ENCODE assay signal across 33 cellular contexts in genomic region chr2:128287780-128288735, GRCh38. TPM values are rescaled to one million over a fixed set of nuclear protein-coding genes. Genes with fewer than 3 reads are reported as not detected.
DNase-seq lines count a peak whose midpoint lies in the region; ATAC-seq, FAIRE-seq and TF ChIP-seq lines count a peak whose summit lies in the region.
"Had no signal": no experiment of that assay in that cellular context is flagged by ENCODE, and none has a peak within 500 bp of the region (broad histone marks: within the 10 kb centered on the region; RNA-seq: fewer than 3 reads in every experiment).

No MANE protein-coding gene starts in this region.

- no peaks in the 10 kb centered on the region for H3K27me3 Mint-ChIP-seq in chondrocyte (ENCODE audit: low read depth)
- H3K27me3 Mint-ChIP-seq: activated naive CD8-positive, alpha-beta T cell; naive B cell had no signal

- peaks cover 2% of the 10 kb centered on the region for H3K4me1 Mint-ChIP-seq in chondrocyte (ENCODE audit: low read depth)

- H3K9me3 Mint-ChIP-seq in chondrocyte (ENCODE audit: low read depth), result peaks cover 5% of the 10 kb centered on the region
- H3K9me3 Mint-ChIP-seq: CD8-positive, alpha-beta T cell; naive B cell had no signal

- H3K9me3 ChIP-seq in heart left ventricle (no peaks in the 10 kb centered on the region), right atrium auricular region (no peaks in the 10 kb centered on the region), mucosa of descending colon (no peaks in the 10 kb centered on the region), vagina (no peaks in the 10 kb centered on the region), MG63 (no peaks in the 10 kb centered on the region)
- H3K9me3 ChIP-seq: A549, colonic mucosa, left lung, Peyer's patch, upper lobe of right lung had no signal

- FAIRE-seq in GM12892 (lab: Jason Lieb, UNC), result no peak
- FAIRE-seq: A549, bronchial epithelial cell, GM18507, small intestine had no signal

- 90 to 96% (median 92%) methylated on average over 15 to 23 of the region's 23 CpGs for WGBS in heart left ventricle, 4 donors

- no peak overlapping the region for H3K27ac Mint-ChIP-seq in chondrocyte (ENCODE audit: unreplicated experiment)
- H3K27ac Mint-ChIP-seq: activated naive CD8-positive, alpha-beta T cell; CD8-positive, alpha-beta T cell had no signal

- H3K27ac ChIP-seq in heart left ventricle (no peak overlapping the region), right atrium auricular region (no peak overlapping the region), vagina (no peak overlapping the region)
- H3K27ac ChIP-seq: A549, colonic mucosa, epithelial cell of prostate, left lung, Peyer's patch, upper lobe of right lung had no signal

- H3K36me3 Mint-ChIP-seq in chondrocyte (ENCODE audit: low read depth), result peaks cover 2% of the 10 kb centered on the region
- H3K36me3 Mint-ChIP-seq: activated naive CD8-positive, alpha-beta T cell; CD8-positive, alpha-beta T cell; naive B cell had no signal

- DNase-seq in heart left ventricle, result peak in 3 of 5 donors; percentile 11 to 44 (median 20)
- DNase-seq in right atrium auricular region (ENCODE audit: low spot score), result no peak
- DNase-seq in chondrocyte (ENCODE audit: low spot score), result peak; percentile 75
- DNase-seq in mucosa of descending colon, result peak in 2 of 3 donors; percentile 10 to 27
- DNase-seq in GM12892 (ENCODE audit: insufficient read length), result no peak
- no peak for DNase-seq in COR-L47 (lab: John Stamatoyannopoulos, UW)
- DNase-seq in vagina (ENCODE audit: extremely low spot score in 2 of 2), result no peak
- DNase-seq in MG63, result no peak
- DNase-seq: activated CD4-positive, alpha-beta T cell treated with anti-CD3 and anti-CD28 coated beads for 48 hours; activated CD8-positive, alpha-beta memory T cell treated with anti-CD3 and anti-CD28 coated beads for 24 hours; AML-193; anterior cingulate cortex; CD8-positive, alpha-beta T cell; colonic mucosa; effector CD8-positive, alpha-beta T cell; GOT3; MV-4-11; naive B cell; NCI-H1694; NCI-H446; NCI-H748 treated with DMSO at 0.1 percent for 48 hours; nucleus accumbens; Peyer's patch; small intestine; stimulated activated naive CD4-positive, alpha-beta T cell; T-helper 9 cell; upper lobe of right lung had no signal

- intact Hi-C loops in heart left ventricle (cut with DNase I) (no loop called here), mucosa of descending colon (cut with DNase I, micrococcal nuclease) (no loop called here), vagina (cut with DNase I) (no loop called here)

- no peak for TF ChIP-seq POLR2A in heart left ventricle (IDR thresholded peaks at IDR 0.05)
- TF ChIP-seq POLR2A in GM12892 (IDR thresholded peaks at IDR 0.05; ENCODE audit: low read depth, low read length), result no peak
- TF ChIP-seq POLR2A in vagina (IDR thresholded peaks at IDR 0.05), result no peak

- no peak overlapping the region for H3K4me3 Mint-ChIP-seq in chondrocyte (ENCODE audit: unreplicated experiment)
- H3K4me3 Mint-ChIP-seq: activated naive CD8-positive, alpha-beta T cell; CD8-positive, alpha-beta T cell had no signal

- peaks cover 0 to 65% (median 22%) of the 10 kb centered on the region in 12 donors for H3K4me1 ChIP-seq in heart left ventricle
- peaks cover 0 to 25% of the 10 kb centered on the region in 2 donors for H3K4me1 ChIP-seq in right atrium auricular region
- H3K4me1 ChIP-seq in mucosa of descending colon (ENCODE audit: low read depth), result no peaks in the 10 kb centered on the region
- peaks cover 69% of the 10 kb centered on the region for H3K4me1 ChIP-seq in vagina
- H3K4me1 ChIP-seq: A549, colonic mucosa had no signal

- ATAC-seq in heart left ventricle (no peak), mucosa of descending colon (no peak)
- ATAC-seq: A549; CD8-positive, alpha-beta T cell; left lung; upper lobe of right lung had no signal

- TF ChIP-seq CTCF in heart left ventricle (IDR thresholded peaks at IDR 0.05) (no peak), right atrium auricular region (IDR thresholded peaks at IDR 0.05) (no peak), chondrocyte (IDR thresholded peaks at IDR 0.05) (no peak), mucosa of descending colon (IDR thresholded peaks at IDR 0.05) (no peak), vagina (IDR thresholded peaks at IDR 0.05) (no peak)

- H3K36me3 ChIP-seq in heart left ventricle (peaks cover 0 to 3% (median 0%) of the 10 kb centered on the region in 9 donors), right atrium auricular region (no peaks in the 10 kb centered on the region), mucosa of descending colon (ENCODE audit: low read depth) (no peaks in the 10 kb centered on the region), vagina (no peaks in the 10 kb centered on the region), MG63 (no peaks in the 10 kb centered on the region)
- H3K36me3 ChIP-seq: colonic mucosa, left lung, upper lobe of right lung had no signal

- H3K4me3 ChIP-seq in heart left ventricle, result no peak overlapping the region
- H3K4me3 ChIP-seq in right atrium auricular region, result no peak overlapping the region
- H3K4me3 ChIP-seq in mucosa of descending colon, result no peak overlapping the region
- no peak overlapping the region for H3K4me3 ChIP-seq in vagina
- H3K4me3 ChIP-seq in MG63, result no peak overlapping the region
- H3K4me3 ChIP-seq: A549, colonic mucosa, left lung, Peyer's patch, upper lobe of right lung had no signal

- H3K27me3 ChIP-seq in heart left ventricle, result no peaks in the 10 kb centered on the region
- H3K27me3 ChIP-seq in right atrium auricular region, result no peaks in the 10 kb centered on the region
- no peaks in the 10 kb centered on the region for H3K27me3 ChIP-seq in vagina
- no peaks in the 10 kb centered on the region for H3K27me3 ChIP-seq in MG63
- H3K27me3 ChIP-seq: colonic mucosa, left lung, Peyer's patch, upper lobe of right lung had no signal

RNA-seq across cellular contexts. Expression of gene HS6ST1, which starts 30.6 kb away (rescaled TPM):
- total RNA-seq in heart left ventricle (10 to 100 TPM; 18.1 to 87.3 (median 24.9) TPM), right atrium auricular region (10 to 100 TPM; 19.0 to 25.8 TPM), chondrocyte (30.0 to 39.2 TPM (median 33.1 TPM) in 3 replicates), mucosa of descending colon (10 to 100 TPM; 30.8 to 39.6 (median 32.2) TPM), vagina (68.5 TPM)
- 10 to 100 TPM; 15.6 to 26.5 TPM for polyA plus RNA-seq in heart left ventricle
- 3.3 TPM for polyA plus RNA-seq in GM12892 (2012; ENCODE audit: missing spikeins)
- total RNA-seq in MG63 (2014; rRNA removed; shearing (Covaris generic); ENCODE audit: low replicate concordance), result 16.9 and 32.5 TPM in 2 replicates

Comparison
In these comparisons a context has a peak if more than half of its experiments do, and no peak if none do; other contexts are left out.
1. DNase-seq: peak in heart left ventricle (3 of 5), chondrocyte (single experiment) and mucosa of descending colon (2 of 3); none in right atrium auricular region (single experiment), GM12892 (single experiment), COR-L47 (single experiment), vagina (0 of 2) and MG63 (single experiment).